ENCODE assay signal across 25 cellular contexts in genomic region chr10:77311186-77311585, GRCh38.
A peak's percentile ranks its signal among the peaks of the same experiment; 100 is the strongest.
DNase-seq lines count a peak whose midpoint lies in the region; TF ChIP-seq lines count a peak whose summit lies in the region.
"Had no signal": no experiment of that assay in that cellular context is flagged by ENCODE, and none has a peak within 500 bp of the region (broad histone marks: within the 10 kb centered on the region; RNA-seq: fewer than 3 reads in every experiment).

No MANE protein-coding gene starts in this region.

- no peaks in the 10 kb centered on the region for H4K20me1 ChIP-seq in H9 (ENCODE audit: control insufficient read depth, insufficient read depth, insufficient read length)

- no peak overlapping the region for H4K8ac ChIP-seq in H9 (replicated peaks; ENCODE audit: insufficient read length, low read depth, low read length)

- H3K4me1 Mint-ChIP-seq in H9 (peaks cover 21 to 23% of the 10 kb centered on the region in 2 experiments), chondrocyte (ENCODE audit: low read depth) (peaks cover 40% of the 10 kb centered on the region)
- H3K4me1 Mint-ChIP-seq: CD14-positive monocyte, natural killer cell had no signal

- no peak overlapping the region for H3K4me3 ChIP-seq in SJCRH30
- H3K4me3 ChIP-seq: thyroid gland had no signal

- no peaks in the 10 kb centered on the region for H3K9me3 Mint-ChIP-seq in H9
- H3K9me3 Mint-ChIP-seq in chondrocyte (ENCODE audit: low read depth), result no peaks in the 10 kb centered on the region
- H3K9me3 Mint-ChIP-seq: activated T-helper 2 cell treated with anti-CD3 and anti-CD28 coated beads, Interferon-gamma antibody, Interleukin-2, Interleukin-4, amounts not matched to agents 10 μg/mL and 5 μg/mL and 100 μg/mL, durations not matched to agents 14 hours and 24 hours and 36 hours; dendritic cell treated with granulocyte-macrophage colony-stimulating factor and Interleukin-4, amounts not matched to agents 40 ng/mL and 50 ng/mL, for 4 days; mesothelial cell of epicardium had no signal

- H4K91ac ChIP-seq in H9 (ENCODE audit: insufficient read length, low read depth, low read length), result no peak overlapping the region

- no CpG with 5 or more reads among the region's 2 CpGs for WGBS in H9 (ENCODE audit: extremely low coverage, insufficient read length, low lambda C conversion rate)

- H3K27me3 Mint-ChIP-seq in H9 (ENCODE audit: low read depth), result no peaks in the 10 kb centered on the region
- no peaks in the 10 kb centered on the region for H3K27me3 Mint-ChIP-seq in chondrocyte (ENCODE audit: low read depth)

- no peak overlapping the region for H3T11ph ChIP-seq in H9 (ENCODE audit: low read length)

- H3K36me3 Mint-ChIP-seq in H9 (ENCODE audit: insufficient read depth in 1 of 3, low read depth in 3 of 3) (no peaks in the 10 kb centered on the region), chondrocyte (ENCODE audit: low read depth) (peaks cover 2% of the 10 kb centered on the region)
- H3K36me3 Mint-ChIP-seq: activated naive CD4-positive, alpha-beta T cell treated with anti-CD3 and anti-CD28 coated beads, Interleukin-2, amount 50 U/mL, for 72 hours; CD14-positive monocyte; mesothelial cell of epicardium; natural killer cell had no signal

- H2AFZ ChIP-seq in H9 (ENCODE audit: low read length), result no peak overlapping the region

- H3K18ac ChIP-seq in H9 (ENCODE audit: insufficient read length, low read depth, low read length), result no peak overlapping the region

- no peaks in the 10 kb centered on the region for H3K9me3 ChIP-seq in H9 (ENCODE audit: control insufficient read depth, low read depth, low read length)
- H3K9me3 ChIP-seq in SJCRH30 (replicated peaks), result no peaks in the 10 kb centered on the region
- H3K9me3 ChIP-seq: thyroid gland had no signal

- no peak overlapping the region for H3K4ac ChIP-seq in H9 (ENCODE audit: low read depth, low read length)

- H3K4me2 ChIP-seq in H9 (ENCODE audit: insufficient read depth, insufficient read length, low read length), result no peak overlapping the region

- H2BK15ac ChIP-seq in H9 (ENCODE audit: low read depth, low read length), result no peak overlapping the region

- H3K79me2 ChIP-seq in H9 (ENCODE audit: insufficient read depth, low read length), result no peaks in the 10 kb centered on the region

- no peak overlapping the region for H2BK120ac ChIP-seq in H9 (ENCODE audit: low read depth, low read length, poor library complexity, severe bottlenecking)

- DNase-seq in H9, result peak; percentile 47
- DNase-seq in SJCRH30, result peak; percentile 60 to 69
- peak; percentile 45 for DNase-seq in iPS DF 19.7 (ENCODE audit: low read depth, low spot score)
- peak; percentile 43 for DNase-seq in retina
- no peak for DNase-seq in effector CD8-positive, alpha-beta T cell (lab: John Stamatoyannopoulos, UW)
- DNase-seq in DMS53 (lab: John Stamatoyannopoulos, UW), result no peak
- DNase-seq in chondrocyte (ENCODE audit: low spot score), result no peak
- DNase-seq: activated CD4-positive, alpha-beta T cell treated with anti-CD3 and anti-CD28 coated beads, Interleukin-2, amount 50 U/mL, for 48 hours; activated CD4-positive, CD25-positive, alpha-beta regulatory T cell; Karpas-422; left colon; natural killer cell; NCI-H1048; NCI-H187 treated with DMSO at 0.1 percent for 48 hours; NCI-H345; SHP77; stimulated activated CD4-positive, alpha-beta T cell treated with anti-CD3 and anti-CD28 coated beads, Interleukin-15, amount 100 ng/mL, for 24 hours; stimulated activated naive CD8-positive, alpha-beta T cell treated with anti-CD3 and anti-CD28 coated beads, Interleukin-15, Interleukin-2, amounts not matched to agents 100 U/mL and 50 U/mL, for 24 hours; SW 1271; thyroid gland had no signal

- TF ChIP-seq CTCF in H9 (conservative IDR thresholded peaks at IDR 0.05), result no peak
- TF ChIP-seq CTCF in chondrocyte (IDR thresholded peaks at IDR 0.05), result no peak

- peaks cover 8% of the 10 kb centered on the region; the same call in 1 of the 2 replicates for H3K4me1 ChIP-seq in H9 (ENCODE audit: insufficient read depth, low read length)
- H3K4me1 ChIP-seq in SJCRH30, result peaks cover 65% of the 10 kb centered on the region
- H3K4me1 ChIP-seq: thyroid gland had no signal

- H3K27me3 ChIP-seq in H9 (ENCODE audit: insufficient read depth, low read length) (no peaks in the 10 kb centered on the region), SJCRH30 (no peaks in the 10 kb centered on the region)
- H3K27me3 ChIP-seq: thyroid gland had no signal

- no peak overlapping the region for H4K5ac ChIP-seq in H9 (ENCODE audit: insufficient read length, low read depth, low read length)

- no peak overlapping the region for H2BK12ac ChIP-seq in H9 (ENCODE audit: insufficient read length, low read depth, low read length)

- no peak overlapping the region for H2BK20ac ChIP-seq in H9 (ENCODE audit: low read depth, low read length, poor library complexity, severe bottlenecking)

- no peak overlapping the region for H3K56ac ChIP-seq in H9 (ENCODE audit: insufficient read length, low read depth, low read length)

- no peaks in the 10 kb centered on the region for H3K23me2 ChIP-seq in H9 (ENCODE audit: insufficient read length, low read depth, low read length, poor library complexity, severe bottlenecking)

- no peak overlapping the region for H2BK5ac ChIP-seq in H9 (ENCODE audit: insufficient read length, low read length)

- no peak overlapping the region for H3K23ac ChIP-seq in H9 (ENCODE audit: insufficient read length, low read depth, low read length)

- no peak overlapping the region for H3K9ac ChIP-seq in H9 (ENCODE audit: extremely low read depth, insufficient read length, low read length)

- no peaks in the 10 kb centered on the region for H3K36me3 ChIP-seq in SJCRH30
- H3K36me3 ChIP-seq: thyroid gland had no signal

- H3K4me3 Mint-ChIP-seq in H9 (no peak overlapping the region), chondrocyte (ENCODE audit: unreplicated experiment) (no peak overlapping the region)
- H3K4me3 Mint-ChIP-seq: CD14-positive monocyte; dendritic cell treated with granulocyte-macrophage colony-stimulating factor and Interleukin-4, amounts not matched to agents 40 ng/mL and 50 ng/mL, for 4 days; mesothelial cell of epicardium; natural killer cell had no signal

- H2AK5ac ChIP-seq in H9 (ENCODE audit: insufficient read length, low read length), result no peak overlapping the region

- H3K27ac ChIP-seq in H9 (ENCODE audit: insufficient read length, low read depth, low read length) (no peak overlapping the region), SJCRH30 (peak overlapping the region; percentile 19; the same call in 1 of the 2 replicates)
- H3K27ac ChIP-seq: thyroid gland had no signal

- H3K14ac ChIP-seq in H9 (ENCODE audit: insufficient read depth, low read length), result no peak overlapping the region

- no peaks in the 10 kb centered on the region for H3K79me1 ChIP-seq in H9 (ENCODE audit: insufficient read depth, low read depth, low read length, poor library complexity, severe bottlenecking)

- H3K27ac Mint-ChIP-seq in H9, result no peak overlapping the region
- H3K27ac Mint-ChIP-seq in chondrocyte (ENCODE audit: unreplicated experiment), result no peak overlapping the region
- H3K27ac Mint-ChIP-seq: activated naive CD4-positive, alpha-beta T cell treated with anti-CD3 and anti-CD28 coated beads, Interleukin-2, amount 50 U/mL, for 72 hours; activated T-helper 2 cell treated with anti-CD3 and anti-CD28 coated beads, Interferon-gamma antibody, Interleukin-2, Interleukin-4, amounts not matched to agents 10 μg/mL and 5 μg/mL and 100 μg/mL, durations not matched to agents 14 hours and 24 hours and 36 hours; CD14-positive monocyte; dendritic cell treated with granulocyte-macrophage colony-stimulating factor and Interleukin-4, amounts not matched to agents 40 ng/mL and 50 ng/mL, for 4 days; natural killer cell had no signal

Comparison
In these comparisons a context has a peak if more than half of its experiments do, and no peak if none do; other contexts are left out.
1. DNase-seq: peak in H9 (single experiment), SJCRH30 (2 of 2), iPS DF 19.7 (single experiment) and retina (single experiment); none in effector CD8-positive, alpha-beta T cell (single experiment), DMS53 (single experiment) and chondrocyte (single experiment).